9 cellular contexts compared by ENCODE assay signal in genomic region chr12:109606261-109607028, GRCh38.
DNase-seq lines count a peak whose midpoint lies in the region; ATAC-seq and TF ChIP-seq lines count a peak whose summit lies in the region.
"Had no signal": no experiment of that assay in that cellular context is flagged by ENCODE, and none has a peak within 500 bp of the region (broad histone marks: within the 10 kb centered on the region; RNA-seq: fewer than 3 reads in every experiment).

No MANE protein-coding gene starts in this region.

- no peaks in the 10 kb centered on the region for H3K27me3 ChIP-seq in endocrine pancreas (ENCODE audit: control insufficient read depth, insufficient read depth, low read length)

- H3K4me3 Mint-ChIP-seq in nephron progenitor cell = peak overlapping the region; percentile 35

- TF ChIP-seq CTCF in nephron progenitor cell (IDR thresholded peaks at IDR 0.05) = no peak

- H3K9me3 Mint-ChIP-seq in nephron progenitor cell = no peaks in the 10 kb centered on the region

- peak; percentile 86 for DNase-seq in D341Med (ENCODE audit: low spot score)
- DNase-seq in NCI-H82 (lab: John Stamatoyannopoulos, UW) = peak; percentile 99
- peak; percentile 65 for DNase-seq in nephron progenitor cell
- DNase-seq in amniotic stem cell (lab: John Stamatoyannopoulos, UW) = no peak
- DNase-seq in stimulated activated naive CD8-positive, alpha-beta T cell treated with anti-CD3 and anti-CD28 coated beads, Interleukin-15, Interleukin-2, amounts not matched to agents 100 U/mL and 50 U/mL, for 24 hours = no peak

- no peaks in the 10 kb centered on the region for H3K9me3 ChIP-seq in endocrine pancreas (ENCODE audit: control insufficient read depth, low read length)

- H3K4me1 Mint-ChIP-seq in nephron progenitor cell = peaks cover 43% of the 10 kb centered on the region

- peak overlapping the region; percentile 70 for H3K9ac ChIP-seq in endocrine pancreas (ENCODE audit: control insufficient read depth, insufficient read depth, low read length)

- no peak overlapping the region for H3K4me3 ChIP-seq in endocrine pancreas (ENCODE audit: control insufficient read depth, insufficient read depth, low read length)
- H3K4me3 ChIP-seq: SK-N-MC had no signal

- ATAC-seq in HG03097 (IDR thresholded peaks at IDR 0.05; ENCODE audit: low FRiP score, unreplicated experiment) (no peak), GM19328 (IDR thresholded peaks at IDR 0.05; ENCODE audit: unreplicated experiment) (no peak)
- no peak for ATAC-seq in stimulated activated naive CD8-positive, alpha-beta T cell treated with anti-CD3 and anti-CD28 coated beads, Interleukin-15, Interleukin-2, amounts not matched to agents 100 U/mL and 50 U/mL, for 24 hours

- H3K4me1 ChIP-seq in endocrine pancreas (ENCODE audit: control insufficient read depth, insufficient read depth, low read length) = no peaks in the 10 kb centered on the region

- H3K36me3 ChIP-seq in endocrine pancreas (ENCODE audit: control insufficient read depth, insufficient read depth, low read length) = no peaks in the 10 kb centered on the region

- no peaks in the 10 kb centered on the region for H3K36me3 Mint-ChIP-seq in nephron progenitor cell (ENCODE audit: low read depth)

- peaks cover 32% of the 10 kb centered on the region for H3K27me3 Mint-ChIP-seq in nephron progenitor cell (ENCODE audit: low read depth, poor library complexity)

- H3K27ac Mint-ChIP-seq in nephron progenitor cell = no peak overlapping the region

Comparison
In these comparisons a context has a peak if more than half of its experiments do, and no peak if none do; other contexts are left out.
1. DNase-seq: peak in D341Med (single experiment), NCI-H82 (single experiment) and nephron progenitor cell (single experiment); none in amniotic stem cell (single experiment) and stimulated activated naive CD8-positive, alpha-beta T cell treated with anti-CD3 and anti-CD28 coated beads, Interleukin-15, Interleukin-2, amounts not matched to agents 100 U/mL and 50 U/mL, for 24 hours (single experiment).